In the genomic region with DNA sequence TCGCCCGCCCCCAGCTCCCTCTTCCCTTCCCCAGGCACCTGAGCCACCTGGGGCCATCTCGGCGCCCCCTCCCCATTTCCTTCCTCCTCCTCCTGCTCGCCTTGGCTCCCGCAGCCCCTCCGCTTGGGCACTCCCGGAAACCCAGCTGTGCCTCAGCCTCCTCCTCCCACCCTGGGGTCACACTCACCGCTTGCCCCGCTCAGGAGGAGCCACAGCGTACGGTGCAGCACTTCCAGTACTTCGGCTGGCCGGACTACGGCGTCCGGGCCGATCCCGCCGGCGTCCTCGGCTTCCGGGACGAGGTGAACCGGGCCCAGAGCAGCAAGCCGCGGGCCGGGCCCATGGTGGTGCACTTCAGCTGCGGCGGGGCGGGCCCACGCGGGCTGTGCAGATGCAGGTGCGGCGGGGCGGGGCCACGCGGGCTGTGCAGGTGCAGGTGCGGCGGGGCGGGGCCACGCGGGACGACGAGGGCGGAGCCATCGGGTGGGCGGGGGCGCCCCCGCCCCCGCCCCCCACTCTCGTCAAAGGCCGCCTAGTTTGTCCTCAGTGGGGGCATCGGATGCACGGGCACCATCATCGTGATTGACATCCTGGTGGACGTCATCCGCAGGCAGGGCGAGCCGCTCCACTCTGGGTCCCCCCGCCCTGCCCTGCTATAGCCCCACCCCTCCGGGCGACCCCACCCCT, we compare ENCODE assay signal across 6 cellular contexts. TPM values are rescaled to one million over a fixed set of nuclear protein-coding genes. Genes with fewer than 3 reads are reported as not detected.
DNase-seq lines count a peak whose midpoint lies in the region; ATAC-seq and TF ChIP-seq lines count a peak whose summit lies in the region.

No MANE protein-coding gene starts in this region.

- CTCF ChIA-PET in RWPE1 (lab: Yijun Ruan, JAX): interaction anchor here (0.9 to 3.0 kb wide), 2 partner anchors 67 to 84 kb away, joined by 6 to 11 read pairs; no protein-coding TSS in a partner anchor

- H3K36me3 Mint-ChIP-seq in endodermal cell (ENCODE audit: low read depth): no peaks in the 10 kb centered on the region

- H3K27me3 Mint-ChIP-seq in endodermal cell (ENCODE audit: insufficient read depth): peaks cover 50% of the 10 kb centered on the region

- POLR2A ChIA-PET in RWPE1 (lab: Yijun Ruan, JAX; ENCODE audit: low non-redundant PET): no interaction called here

- no peak for DNase-seq in RWPE1 (ENCODE audit: low spot score)
- peak; percentile 84 for DNase-seq in endodermal cell
- no peak for DNase-seq in suprapubic skin (ENCODE audit: low spot score in 2 of 2)
- DNase-seq in epidermal melanocyte (ENCODE audit: insufficient read length, low spot score): no peak
- DNase-seq in superior temporal gyrus (ENCODE audit: extremely low spot score): no peak

- peak overlapping the region; percentile 52 for H3K4me3 Mint-ChIP-seq in endodermal cell

- no peaks in the 10 kb centered on the region for H3K9me3 Mint-ChIP-seq in endodermal cell

- TF ChIP-seq CTCF in RWPE1 (conservative IDR thresholded peaks at IDR 0.05; ENCODE audit: low read depth): no peak
- no peak for TF ChIP-seq CTCF in endodermal cell (conservative IDR thresholded peaks at IDR 0.05)
- no peak for TF ChIP-seq CTCF in suprapubic skin (IDR thresholded peaks at IDR 0.05)

- no peak overlapping the region for H3K9ac ChIP-seq in endodermal cell (ENCODE audit: extremely low read depth, low read length, poor library complexity, severe bottlenecking)

- H3K36me3 ChIP-seq in endodermal cell (ENCODE audit: control insufficient read depth, insufficient read depth, low read length) (no peaks in the 10 kb centered on the region), suprapubic skin (no peaks in the 10 kb centered on the region)

- H3K9me3 ChIP-seq in endodermal cell (ENCODE audit: control insufficient read depth, low read length) (no peaks in the 10 kb centered on the region), suprapubic skin (no peaks in the 10 kb centered on the region)

- H3K4me1 Mint-ChIP-seq in endodermal cell: no peaks in the 10 kb centered on the region

- H3K4me1 ChIP-seq in endodermal cell (ENCODE audit: control insufficient read depth, insufficient read depth, low read length): no peaks in the 10 kb centered on the region
- H3K4me1 ChIP-seq in suprapubic skin: peaks cover 39% of the 10 kb centered on the region

- no peak overlapping the region for H3K4me3 ChIP-seq in endodermal cell (ENCODE audit: low read length)
- H3K4me3 ChIP-seq in suprapubic skin: peak overlapping the region; percentile 50

- 8 to 46% methylated on average over 4 to 61 of the region's 63 CpGs for WGBS in endodermal cell (ENCODE audit: insufficient coverage in 1 of 2, insufficient read length in 1 of 2), 2 experiments
- WGBS in suprapubic skin: 5% methylated on average over 18 of the region's 63 CpGs

- peak; percentile 15 for ATAC-seq in GM21390 (IDR thresholded peaks at IDR 0.05; ENCODE audit: unreplicated experiment)

- TF ChIP-seq EP300 in suprapubic skin (IDR thresholded peaks at IDR 0.05): no peak

- peaks cover 45% of the 10 kb centered on the region for H3K27me3 ChIP-seq in endodermal cell (ENCODE audit: control insufficient read depth, insufficient read depth, low read length, poor library complexity, severe bottlenecking)
- peaks cover 70% of the 10 kb centered on the region for H3K27me3 ChIP-seq in suprapubic skin

- H3K27ac ChIP-seq in RWPE1: peak overlapping the region; percentile 68
- H3K27ac ChIP-seq in endodermal cell (ENCODE audit: low read depth, low read length): no peak overlapping the region
- H3K27ac ChIP-seq in suprapubic skin: peak overlapping the region; percentile 1

- no peak for TF ChIP-seq POLR2A in suprapubic skin (IDR thresholded peaks at IDR 0.05)

- H3K27ac Mint-ChIP-seq in endodermal cell: no peak overlapping the region

RNA-seq across cellular contexts. Expression of a gene that starts 5.6 kb away (rescaled TPM):
- total RNA-seq in endodermal cell: not detected
- not detected for polyA plus RNA-seq in endodermal cell (2013, experiment 1 of 2)
- polyA plus RNA-seq in endodermal cell (2013, experiment 2 of 2): not detected
- 1 to 10 TPM; 1.8 to 4.9 (median 4.8) TPM for total RNA-seq in suprapubic skin

RNA-seq across cellular contexts. Expression of a gene that starts 47.4 kb away (rescaled TPM):
- total RNA-seq in endodermal cell: 10 to 100 TPM; 23.1 to 29.5 TPM
- polyA plus RNA-seq in endodermal cell (2013, experiment 1 of 2): 22.6 TPM
- 22.5 TPM for polyA plus RNA-seq in endodermal cell (2013, experiment 2 of 2)
- total RNA-seq in suprapubic skin: 10 to 100 TPM; 12.8 to 48.4 (median 19.7) TPM

RNA-seq across cellular contexts. Expression of a gene that starts 48.6 kb away (rescaled TPM):
- total RNA-seq in endodermal cell (100 to 1,000 TPM; 269 to 288 TPM), suprapubic skin (10 to 100 TPM; 50.6 to 84.8 (median 71.1) TPM)
- polyA plus RNA-seq in endodermal cell (2013, experiment 1 of 2): 192 TPM
- polyA plus RNA-seq in endodermal cell (2013, experiment 2 of 2): 176 TPM

RNA-seq across cellular contexts. Expression of a gene that starts 55.2 kb away (rescaled TPM):
- 10 to 100 TPM; 46.6 to 48.4 TPM for total RNA-seq in endodermal cell
- 31.4 TPM for polyA plus RNA-seq in endodermal cell (2013, experiment 1 of 2)
- 31.8 TPM for polyA plus RNA-seq in endodermal cell (2013, experiment 2 of 2)
- total RNA-seq in suprapubic skin: 10 to 100 TPM in 1 of 4 donors, 1 to 10 TPM in 3; 5.4 to 10.1 (median 7.9) TPM
